Comparison of ENCODE assay signal across 1 cellular context in genomic region chr14:92763666-92764632, GRCh38.
TF ChIP-seq lines count a peak whose summit lies in the region.

No MANE protein-coding gene starts in this region.

TF ChIP-seq in GM12878, 131 proteins besides CTCF, POLR2A, EP300 and RAD21:
- TF ChIP-seq HCFC1 (IDR thresholded peaks at IDR 0.05; ENCODE audit: low read length): 0 out of 2 replicates have a peak, but pooled peaks have one; percentile 9
- TF ChIP-seq RELB (IDR thresholded peaks at IDR 0.05; ENCODE audit: low read depth): peak; percentile 23; the same call in 1 of the 2 replicates
- TF ChIP-seq SPI1 (IDR thresholded peaks at IDR 0.05; ENCODE audit: borderline replicate concordance, insufficient read depth, low read depth, low read length): peak; percentile 61; the same call in 1 of the 2 replicates
- TF ChIP-seq YY1 (IDR thresholded peaks at IDR 0.05; ENCODE audit: low read depth, low read length): 0 out of 2 replicates have a peak, but pooled peaks have one; percentile 9
- 0 out of 2 replicates have a peak, but pooled peaks have one; percentile 24 for TF ChIP-seq DPF2 (IDR thresholded peaks at IDR 0.05)
- peak in 1 of 2 experiments; percentile 65; a peak in 2 of 4 replicates for TF ChIP-seq IKZF2 (IDR thresholded peaks at IDR 0.05)
- peak; percentile 64; the same call in 1 of the 2 replicates for TF ChIP-seq PAX5 (IDR thresholded peaks at IDR 0.05; ENCODE audit: borderline replicate concordance, low read depth, low read length)
